1 cellular context compared by ENCODE assay signal in genomic region chr17:63600569-63601438, GRCh38.
TF ChIP-seq lines count a peak whose summit lies in the region.

TSS of gene TACO1 (plus strand) at chr17:63600895. CDS start at chr17:63601084, 189 bp downstream.

TF ChIP-seq in K562, 482 proteins besides CTCF, POLR2A, EP300 and RAD21 (continued from another document and continues in another):
- TF ChIP-seq IRF9 (tag; IDR thresholded peaks at IDR 0.05) (no peak), SMARCA5 (IDR thresholded peaks at IDR 0.05) (no peak), TEAD4 (IDR thresholded peaks at IDR 0.05; ENCODE audit: low read length) (peak; percentile 70), TEAD4 (CRISPR knock-in tag; IDR thresholded peaks at IDR 0.05; ENCODE audit: borderline replicate concordance) (no peak), NR1H2 (CRISPR knock-in tag; IDR thresholded peaks at IDR 0.05) (no peak), SRSF7 (optimal IDR thresholded peaks at IDR 0.05; ENCODE audit: low read depth, low read length) (no peak), FOXK1 (CRISPR knock-in tag; IDR thresholded peaks at IDR 0.05; ENCODE audit: borderline replicate concordance) (peak; percentile 74; the same call in 1 of the 2 replicates), RBM39 (optimal IDR thresholded peaks at IDR 0.05; ENCODE audit: low read depth, low read length) (no peak), PTRF (tag; IDR thresholded peaks at IDR 0.05) (no peak), FOXJ3 (CRISPR knock-in tag; IDR thresholded peaks at IDR 0.05) (no peak), TFE3 (CRISPR knock-in tag; IDR thresholded peaks at IDR 0.05) (no peak), ZNF318 (IDR thresholded peaks at IDR 0.05; ENCODE audit: borderline replicate concordance in 1 of 2, low read depth in 1 of 2) (no peak), BMI1 (IDR thresholded peaks at IDR 0.05; ENCODE audit: low read length) (no peak), MBD2 (IDR thresholded peaks at IDR 0.05; ENCODE audit: borderline replicate concordance, low read depth) (peak; percentile 86; the same call in 1 of the 2 replicates), CTCFL (IDR thresholded peaks at IDR 0.05; ENCODE audit: borderline replicate concordance, insufficient read depth, low read depth, low read length, poor library complexity, severe bottlenecking) (peak; percentile 3), EHMT2 (IDR thresholded peaks at IDR 0.05) (peak; percentile 60; the same call in 1 of the 2 replicates), FOXJ2 (tag; IDR thresholded peaks at IDR 0.05) (peak; percentile 71; the same call in 1 of the 2 replicates), ARID3B (CRISPR knock-in tag; IDR thresholded peaks at IDR 0.05; ENCODE audit: borderline replicate concordance) (no peak), MEIS2 (IDR thresholded peaks at IDR 0.05; ENCODE audit: partially characterized antibody) (no peak), ZNF239 (CRISPR knock-in tag; IDR thresholded peaks at IDR 0.05) (peak; percentile 48; the same call in 1 of the 2 replicates), NCOA4 (IDR thresholded peaks at IDR 0.05; ENCODE audit: partially characterized antibody) (no peak), ZNF444 (CRISPR knock-in tag; IDR thresholded peaks at IDR 0.05) (no peak), PML (IDR thresholded peaks at IDR 0.05; ENCODE audit: low read length) (peak; percentile 65; the same call in 1 of the 2 replicates), C11orf30 (IDR thresholded peaks at IDR 0.05; ENCODE audit: low read depth) (peak; percentile 99), ZNF277 (CRISPR knock-in tag; IDR thresholded peaks at IDR 0.05; ENCODE audit: borderline replicate concordance) (no peak), POLR3G (IDR thresholded peaks at IDR 0.05; ENCODE audit: extremely low read depth, insufficient read length, insufficient replicate concordance) (no peak), ZKSCAN3 (CRISPR knock-in tag; IDR thresholded peaks at IDR 0.05) (no peak), EP400 (IDR thresholded peaks at IDR 0.05) (peak; percentile 83), FOXO4 (CRISPR knock-in tag; IDR thresholded peaks at IDR 0.05) (no peak), E2F5 (CRISPR knock-in tag; IDR thresholded peaks at IDR 0.05) (no peak), POLR3A (IDR thresholded peaks at IDR 0.05; ENCODE audit: borderline replicate concordance, extremely low read depth, insufficient read depth, insufficient read length) (no peak), XRCC4 (IDR thresholded peaks at IDR 0.05; ENCODE audit: extremely low read depth, insufficient read depth, insufficient read length) (no peak), MAFK (IDR thresholded peaks at IDR 0.05; ENCODE audit: low read length) (no peak), BCOR (IDR thresholded peaks at IDR 0.05) (no peak), RBM14 (IDR thresholded peaks at IDR 0.05; ENCODE audit: borderline replicate concordance, insufficient read depth, low read depth, low read length) (no peak), ATF1 (CRISPR knock-in tag; IDR thresholded peaks at IDR 0.05) (no peak), ATF1 (tag; IDR thresholded peaks at IDR 0.05) (peak; percentile 68), SNIP1 (IDR thresholded peaks at IDR 0.05; ENCODE audit: low read depth) (no peak), MTA3 (IDR thresholded peaks at IDR 0.05; ENCODE audit: borderline replicate concordance) (peak; percentile 89), ARHGAP35 (IDR thresholded peaks at IDR 0.05; ENCODE audit: partially characterized antibody) (no peak), SRSF1 (IDR thresholded peaks at IDR 0.05; ENCODE audit: low read depth, low read length) (no peak), ZNF134 (CRISPR knock-in tag; conservative IDR thresholded peaks at IDR 0.05) (no peak), CHCHD3 (CRISPR knock-in tag; IDR thresholded peaks at IDR 0.05) (peak; percentile 50; the same call in 1 of the 2 replicates), POU5F1 (IDR thresholded peaks at IDR 0.05; ENCODE audit: borderline replicate concordance, low read depth, low read length, partially characterized antibody) (no peak)
